Comparison of ENCODE assay signal across 9 cellular contexts in the genomic region with DNA sequence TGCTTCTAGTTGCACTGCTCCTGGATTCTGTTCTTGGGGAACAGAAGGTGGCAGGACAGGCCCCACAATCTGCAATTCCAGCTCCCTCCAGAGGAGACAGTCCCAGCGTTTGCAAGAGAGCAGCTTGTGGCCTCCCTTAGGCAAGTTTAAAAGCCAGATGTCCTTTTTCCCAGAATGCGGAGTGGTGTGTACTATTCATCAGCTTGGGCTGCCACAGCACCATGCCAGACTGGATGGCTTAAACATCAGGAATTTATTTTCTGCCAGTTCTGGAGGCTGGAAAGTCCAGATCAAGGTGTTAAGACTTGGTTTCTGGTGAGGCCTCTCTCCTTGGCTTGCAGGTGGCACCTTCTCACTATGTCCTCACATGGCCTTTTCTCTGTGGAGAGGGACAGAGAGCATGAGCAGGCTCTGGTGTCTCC. TPM values are rescaled to one million over a fixed set of nuclear protein-coding genes. Genes with fewer than 3 reads are reported as not detected.
A peak's percentile ranks its signal among the peaks of the same experiment; 100 is the strongest.
DNase-seq lines count a peak whose midpoint lies in the region; ATAC-seq and TF ChIP-seq lines count a peak whose summit lies in the region.
"Had no signal": no experiment of that assay in that cellular context is flagged by ENCODE, and none has a peak within 500 bp of the region (broad histone marks: within the 10 kb centered on the region; RNA-seq: fewer than 3 reads in every experiment).

No MANE protein-coding gene starts in this region.

- H3K27ac ChIP-seq in liver (ENCODE audit: low read depth in 1 of 2, low read length in 2 of 2) (no peak overlapping the region), thyroid gland (no peak overlapping the region)

- peaks cover 17% of the 10 kb centered on the region for H3K36me3 Mint-ChIP-seq in WTC11

- TF ChIP-seq RAD21 in liver (IDR thresholded peaks at IDR 0.05): peak in 1 of 2 donors; percentile 41

- H3K36me3 ChIP-seq in liver (ENCODE audit: control insufficient read depth in 4 of 4, insufficient read depth in 3 of 4, low read depth in 1 of 4, low read length in 3 of 4) (no peaks in the 10 kb centered on the region), thyroid gland (no peaks in the 10 kb centered on the region)

- no peaks in the 10 kb centered on the region for H3K27me3 Mint-ChIP-seq in WTC11 (ENCODE audit: low read depth)

- intact Hi-C loops in thyroid gland (cut with DNase I): loop anchor here (10.0 kb wide), 1 partner anchor 304 kb away; no protein-coding TSS in a partner anchor

- H3K4me3 ChIP-seq in liver (ENCODE audit: low read depth in 1 of 3, low read length in 3 of 3) (no peak overlapping the region), thyroid gland (replicated peaks in 1 of 3) (no peak overlapping the region)

- peak; percentile 54 for DNase-seq in D341Med (ENCODE audit: low spot score)
- DNase-seq in HT1080 (ENCODE audit: low read depth): peak; percentile 53
- peak; percentile 74 for DNase-seq in WTC11 (ENCODE audit: low spot score)
- DNase-seq in inferior parietal cortex (ENCODE audit: extremely low spot score): no peak
- DNase-seq in DMS153 treated with DMSO at 0.1 percent for 48 hours (lab: John Stamatoyannopoulos, UW; ENCODE audit: unreplicated experiment): no peak
- DNase-seq in thyroid gland: no peak
- DNase-seq in activated T-cell treated with anti-CD3 and anti-CD28 coated beads for 4 hours: no peak

- no peak for TF ChIP-seq POLR2A in thyroid gland (IDR thresholded peaks at IDR 0.05)

- no peaks in the 10 kb centered on the region for H3K9me3 Mint-ChIP-seq in WTC11

- H3K4me1 ChIP-seq in liver (ENCODE audit: control insufficient read depth in 4 of 4, insufficient read depth in 4 of 4, low read length in 3 of 4) (peaks cover 0 to 15% (median 6%) of the 10 kb centered on the region in 4 donors), thyroid gland (peaks cover 14 to 17% of the 10 kb centered on the region in 2 donors)

- H3K27me3 ChIP-seq in liver (ENCODE audit: control insufficient read depth in 4 of 4, insufficient read depth in 4 of 4, low read length in 3 of 4) (no peaks in the 10 kb centered on the region), thyroid gland (no peaks in the 10 kb centered on the region)

- no peak overlapping the region for H3K9ac ChIP-seq in liver (ENCODE audit: low read depth in 1 of 2, low read length in 2 of 2)

- H3K9me3 ChIP-seq in liver (ENCODE audit: control insufficient read depth in 4 of 4, low read length in 3 of 4): no peaks in the 10 kb centered on the region
- H3K9me3 ChIP-seq in thyroid gland: no peaks in the 10 kb centered on the region

- CTCF ChIA-PET in WTC11 (lab: Charles Lee): interaction anchor here (0.6 to 3.3 kb wide), 18 partner anchors 8 to 1374 kb away, joined by 3 to 17 read pairs (median 4); partner anchors contain the start of genes HPS4, MIAT, SRRD and TFIP11

- POLR2A ChIA-PET in WTC11 (lab: Charles Lee): no interaction called here

- peaks cover 42% of the 10 kb centered on the region for H3K4me1 Mint-ChIP-seq in WTC11

- no peak overlapping the region for H3K4me3 Mint-ChIP-seq in WTC11

- WGBS in liver: 52% methylated on average over 2 of the region's 2 CpGs
- 48 to 58% methylated on average over 2 of the region's 2 CpGs for WGBS in thyroid gland, 2 donors

- peak; percentile 60 for ATAC-seq in WTC11

- H3K27ac Mint-ChIP-seq in WTC11: no peak overlapping the region

- TF ChIP-seq CTCF in WTC11 (IDR thresholded peaks at IDR 0.05) (no peak), liver (IDR thresholded peaks at IDR 0.05; ENCODE audit: low read depth, low read length, missing input control) (peak; percentile 32), thyroid gland (IDR thresholded peaks at IDR 0.05) (peak in 1 of 6 experiments; percentile 22)

TF ChIP-seq in WTC11, 78 proteins besides CTCF, POLR2A, EP300 and RAD21:
- TF ChIP-seq FOXP4 (CRISPR knock-in tag; IDR thresholded peaks at IDR 0.05): no peak
- TF ChIP-seq SOX15 (CRISPR knock-in tag; IDR thresholded peaks at IDR 0.05): no peak
- no peak for TF ChIP-seq GRHL2 (CRISPR knock-in tag; IDR thresholded peaks at IDR 0.05; ENCODE audit: insufficient replicate concordance, severe bottlenecking)
- no peak for TF ChIP-seq ATF2 (CRISPR knock-in tag; IDR thresholded peaks at IDR 0.05; ENCODE audit: borderline replicate concordance, low read depth)

TF ChIP-seq in liver, 16 proteins besides CTCF, POLR2A, EP300 and RAD21:
- TF ChIP-seq YY1 (IDR thresholded peaks at IDR 0.05): no peak
- no peak for TF ChIP-seq JUND (IDR thresholded peaks at IDR 0.05)
- no peak for TF ChIP-seq SP1 (IDR thresholded peaks at IDR 0.05)
- TF ChIP-seq, protein P1, sequence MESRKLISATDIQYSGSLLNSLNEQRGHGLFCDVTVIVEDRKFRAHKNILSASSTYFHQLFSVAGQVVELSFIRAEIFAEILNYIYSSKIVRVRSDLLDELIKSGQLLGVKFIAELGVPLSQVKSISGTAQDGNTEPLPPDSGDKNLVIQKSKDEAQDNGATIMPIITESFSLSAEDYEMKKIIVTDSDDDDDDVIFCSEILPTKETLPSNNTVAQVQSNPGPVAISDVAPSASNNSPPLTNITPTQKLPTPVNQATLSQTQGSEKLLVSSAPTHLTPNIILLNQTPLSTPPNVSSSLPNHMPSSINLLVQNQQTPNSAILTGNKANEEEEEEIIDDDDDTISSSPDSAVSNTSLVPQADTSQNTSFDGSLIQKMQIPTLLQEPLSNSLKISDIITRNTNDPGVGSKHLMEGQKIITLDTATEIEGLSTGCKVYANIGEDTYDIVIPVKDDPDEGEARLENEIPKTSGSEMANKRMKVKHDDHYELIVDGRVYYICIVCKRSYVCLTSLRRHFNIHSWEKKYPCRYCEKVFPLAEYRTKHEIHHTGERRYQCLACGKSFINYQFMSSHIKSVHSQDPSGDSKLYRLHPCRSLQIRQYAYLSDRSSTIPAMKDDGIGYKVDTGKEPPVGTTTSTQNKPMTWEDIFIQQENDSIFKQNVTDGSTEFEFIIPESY (IDR thresholded peaks at IDR 0.05): no peak
- TF ChIP-seq NR2F2 (IDR thresholded peaks at IDR 0.05): no peak
- TF ChIP-seq, protein P2, sequence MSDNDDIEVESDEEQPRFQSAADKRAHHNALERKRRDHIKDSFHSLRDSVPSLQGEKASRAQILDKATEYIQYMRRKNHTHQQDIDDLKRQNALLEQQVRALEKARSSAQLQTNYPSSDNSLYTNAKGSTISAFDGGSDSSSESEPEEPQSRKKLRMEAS (IDR thresholded peaks at IDR 0.05): no peak
- TF ChIP-seq FOXA2 (IDR thresholded peaks at IDR 0.05): no peak
- no peak for TF ChIP-seq TAF1 (conservative IDR thresholded peaks at IDR 0.05)

RNA-seq across cellular contexts. Expression of gene MIAT, which starts 11.7 kb away (rescaled TPM):
- 0.07 and 0.10 TPM in 2 replicates for total RNA-seq in HT1080 (2014; rRNA removed; shearing (Covaris generic))
- 0.02 and 0.10 TPM in 2 replicates for polyA plus RNA-seq in HT1080 (2015; cell fraction: cytosol; rRNA removed)
- 0.41 and 0.65 TPM in 2 replicates for polyA plus RNA-seq in HT1080 (2015; cell fraction: nucleus; rRNA removed)
- total RNA-seq in WTC11 (2021) (50.7 to 61.6 TPM (median 58.2 TPM) in 3 replicates), liver (1 to 10 TPM; 1.2 to 1.5 TPM), thyroid gland (1 to 10 TPM in 3 of 4 donors, under 1 TPM in 1; 0.67 to 2.6 (median 1.2) TPM)
- under 1 TPM; 0.18 to 0.29 TPM for polyA plus RNA-seq in liver

RNA-seq across cellular contexts. Expression of gene CRYBA4, which starts 47.3 kb away (rescaled TPM):
- not detected in 2 replicates for total RNA-seq in HT1080 (2014; rRNA removed; shearing (Covaris generic))
- not detected in 2 replicates for polyA plus RNA-seq in HT1080 (2015; cell fraction: cytosol; rRNA removed)
- polyA plus RNA-seq in HT1080 (2015; cell fraction: nucleus; rRNA removed): not detected in 2 replicates
- 0.53 to 1.1 TPM (median 0.81 TPM) in 3 replicates for total RNA-seq in WTC11 (2021)
- total RNA-seq in liver: not detected
- polyA plus RNA-seq in liver: not detected
- total RNA-seq in thyroid gland: not detected
- total RNA-seq: T-helper 2 cell treated with Interferon-gamma antibody and Interleukin-4, amounts not matched to agents 100 ng/mL and 5 ng/mL, for 36 hours had no signal

RNA-seq across cellular contexts. Expression of gene CRYBB1, which starts 51.2 kb away (rescaled TPM):
- total RNA-seq in HT1080 (2014; rRNA removed; shearing (Covaris generic)): not detected in 2 replicates
- polyA plus RNA-seq in HT1080 (2015; cell fraction: cytosol; rRNA removed): not detected in 2 replicates
- not detected in 2 replicates for polyA plus RNA-seq in HT1080 (2015; cell fraction: nucleus; rRNA removed)
- 4.0 to 5.1 TPM (median 4.6 TPM) in 3 replicates for total RNA-seq in WTC11 (2021)
- 1 to 10 TPM in 1 of 2 donors, under 1 TPM in 1; 0.17 to 2.3 TPM for total RNA-seq in liver
- polyA plus RNA-seq in liver: under 1 TPM in 1 of 2 donors, not detected in 1; 0.32 TPM
- total RNA-seq in thyroid gland: 1 to 10 TPM in 1 of 4 donors, not detected in 3; 1.0 TPM
- total RNA-seq: T-helper 2 cell treated with Interferon-gamma antibody and Interleukin-4, amounts not matched to agents 100 ng/mL and 5 ng/mL, for 36 hours had no signal

Comparison
In these comparisons a context has a peak if more than half of its experiments do, and no peak if none do; other contexts are left out.
1. DNase-seq: peak in D341Med (single experiment), HT1080 (single experiment) and WTC11 (single experiment); none in inferior parietal cortex (single experiment), DMS153 treated with DMSO at 0.1 percent for 48 hours (single experiment), thyroid gland (0 of 2) and activated T-cell treated with anti-CD3 and anti-CD28 coated beads for 4 hours (single experiment).
2. RNA of gene MIAT, which starts 11.7 kb away (total RNA-seq): 50.7 to 61.6 TPM in WTC11; 1.2 to 1.5 TPM in liver, 0.67 to 2.6 TPM in thyroid gland and 0.07 to 0.10 TPM in HT1080; every median in the first group is over 10 times any median in the second.